ENCODE assay signal across 15 cellular contexts in the genomic region with DNA sequence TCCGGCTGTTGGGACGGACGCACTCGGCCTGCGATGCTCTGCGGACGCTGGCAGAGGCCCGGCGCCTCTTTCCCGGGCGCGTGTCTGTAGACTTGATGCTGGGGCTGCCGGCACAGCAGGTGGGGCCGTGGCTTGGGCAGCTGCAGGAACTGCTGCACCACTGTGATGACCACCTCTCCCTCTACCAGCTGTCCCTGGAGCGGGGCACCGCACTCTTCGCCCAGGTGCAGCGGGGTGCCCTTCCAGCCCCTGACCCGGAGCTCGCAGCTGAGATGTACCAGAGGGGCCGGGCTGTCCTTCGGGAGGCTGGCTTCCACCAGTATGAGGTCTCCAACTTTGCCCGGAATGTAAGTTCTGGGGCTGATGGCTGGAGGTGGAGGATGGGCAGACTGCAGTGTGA. TPM values are rescaled to one million over a fixed set of nuclear protein-coding genes. Genes with fewer than 3 reads are reported as not detected.
A peak's percentile ranks its signal among the peaks of the same experiment; 100 is the strongest.
DNase-seq lines count a peak whose midpoint lies in the region; ATAC-seq, FAIRE-seq and TF ChIP-seq lines count a peak whose summit lies in the region.
"Had no signal": no experiment of that assay in that cellular context is flagged by ENCODE, and none has a peak within 500 bp of the region (broad histone marks: within the 10 kb centered on the region; RNA-seq: fewer than 3 reads in every experiment).

No MANE protein-coding gene starts in this region.

- WGBS in HepG2 (ENCODE audit: low lambda C conversion rate), result 86% methylated on average over 20 of the region's 23 CpGs

- FAIRE-seq in HepG2 (lab: Jason Lieb, UNC), result no peak
- FAIRE-seq: bronchial epithelial cell had no signal

- peak overlapping the region; percentile 14 for H3K27ac ChIP-seq in CD4-positive, CD25-positive, alpha-beta regulatory T cell (ENCODE audit: insufficient read depth, low read length, poor library complexity, severe bottlenecking)
- H3K27ac ChIP-seq in VCaP (peak overlapping the region; percentile 75), HepG2 (ENCODE audit: extremely low read length, insufficient read depth, low read length) (no peak overlapping the region), skeletal muscle tissue (ENCODE audit: low read depth, low read length) (peak overlapping the region; percentile 77)
- H3K27ac ChIP-seq: WERI-Rb-1 had no signal

- H3K4me1 ChIP-seq in CD4-positive, CD25-positive, alpha-beta regulatory T cell (ENCODE audit: control insufficient read depth, insufficient read depth, low read length, poor library complexity, severe bottlenecking), result peaks cover 15% of the 10 kb centered on the region
- H3K4me1 ChIP-seq in HepG2 (ENCODE audit: insufficient read depth, low read length) (peaks cover 32% of the 10 kb centered on the region), skeletal muscle tissue (ENCODE audit: control insufficient read depth in 3 of 3, insufficient read depth in 3 of 3, low read length in 3 of 3) (peaks cover 27 to 38% (median 34%) of the 10 kb centered on the region in 3 donors)

- peaks cover 3% of the 10 kb centered on the region for H3K79me2 ChIP-seq in HepG2 (ENCODE audit: insufficient read depth, low read length)

- in situ Hi-C loops in HepG2 (cut with HindIII; ENCODE audit: extremely low pct_ligation_motif_present, low pct_unique_long_range_greater_than_20kb), result loop anchor here (5.0 kb wide), 2 partner anchors 145 to 215 kb away; no protein-coding TSS in a partner anchor

- peaks cover 5% of the 10 kb centered on the region for H3K27me3 Mint-ChIP-seq in CD4-positive, CD25-positive, alpha-beta regulatory T cell
- H3K27me3 Mint-ChIP-seq: naive thymus-derived CD8-positive, alpha-beta T cell had no signal

- peaks cover 10 to 28% (median 15%) of the 10 kb centered on the region in 4 donors for H3K4me1 Mint-ChIP-seq in CD4-positive, CD25-positive, alpha-beta regulatory T cell

- no peak overlapping the region for H3K4me3 ChIP-seq in CD4-positive, CD25-positive, alpha-beta regulatory T cell (ENCODE audit: low read depth, low read length)
- no peak overlapping the region for H3K4me3 ChIP-seq in HepG2 (replicated peaks in 1 of 3; ENCODE audit: insufficient read depth in 1 of 3, low read depth in 2 of 3, low read length in 3 of 3)
- no peak overlapping the region for H3K4me3 ChIP-seq in skeletal muscle tissue (ENCODE audit: low read length in 3 of 3)
- H3K4me3 ChIP-seq: MG63, SJSA1, testis had no signal

- H4K20me1 ChIP-seq in HepG2 (ENCODE audit: insufficient read depth, low read length), result peaks cover 4% of the 10 kb centered on the region; the same call in 1 of the 2 replicates

- H3K36me3 Mint-ChIP-seq in CD4-positive, CD25-positive, alpha-beta regulatory T cell, result peaks cover 23% of the 10 kb centered on the region

- no peak for TF ChIP-seq RAD21 in HepG2 (CRISPR knock-in tag; IDR thresholded peaks at IDR 0.05)

- TF ChIP-seq POLR2A in HepG2 (IDR thresholded peaks at IDR 0.05; ENCODE audit: insufficient read depth in 1 of 2, low read depth in 2 of 2, low read length in 2 of 2), result no peak

- TF ChIP-seq CTCF in VCaP (conservative IDR thresholded peaks at IDR 0.05) (no peak), HepG2 (CRISPR knock-in tag; IDR thresholded peaks at IDR 0.05) (no peak)

- BruUV-seq in HepG2 (replicated peaks; lab: Mats Ljungman, UMichigan), result no TSS peak

- peaks cover 35% of the 10 kb centered on the region for H3K36me3 ChIP-seq in CD4-positive, CD25-positive, alpha-beta regulatory T cell (ENCODE audit: control insufficient read depth, insufficient read depth, low read length)
- H3K36me3 ChIP-seq in HepG2 (replicated peaks in 1 of 2; ENCODE audit: control insufficient read depth in 1 of 2, insufficient read depth in 2 of 2, low read length in 2 of 2), result peaks cover 9 to 19% of the 10 kb centered on the region in 2 experiments; a peak in 4 of 5 replicates
- peaks cover 33 to 48% (median 36%) of the 10 kb centered on the region in 3 donors for H3K36me3 ChIP-seq in skeletal muscle tissue (ENCODE audit: control insufficient read depth in 3 of 3, insufficient read depth in 3 of 3, low read length in 3 of 3)

- H3K9me3 Mint-ChIP-seq in CD4-positive, CD25-positive, alpha-beta regulatory T cell, result no peaks in the 10 kb centered on the region
- H3K9me3 Mint-ChIP-seq: naive thymus-derived CD8-positive, alpha-beta T cell had no signal

- no peak overlapping the region for H3K4me3 Mint-ChIP-seq in CD4-positive, CD25-positive, alpha-beta regulatory T cell

- POLR2A ChIA-PET in HepG2 (lab: Yijun Ruan, JAX), result interaction anchor here (0.5 kb wide), 1 partner anchor 222 kb away, joined by 3 read pairs; no protein-coding TSS in a partner anchor

- peak overlapping the region in 1 of 3 donors; percentile 52 for H3K27ac Mint-ChIP-seq in CD4-positive, CD25-positive, alpha-beta regulatory T cell

- intact Hi-C loops in HepG2 (cut with micrococcal nuclease; ENCODE audit: unreplicated experiment), result loop anchor here (1.0 kb wide), 5 partner anchors 19 to 211 kb away; a partner anchor contains a TSS

- DNase-seq in CD4-positive, CD25-positive, alpha-beta regulatory T cell, result no peak
- no peak for DNase-seq in HepG2 (ENCODE audit: low spot score)
- DNase-seq in stimulated activated CD4-positive, alpha-beta T cell treated with anti-CD3 and anti-CD28 coated beads, Interleukin-4, amount 100 ng/mL, for 24 hours, result no peak
- DNase-seq in cortex of kidney (lab: John Stamatoyannopoulos, UW), result no peak
- DNase-seq: activated gamma-delta T cell had no signal

- TF ChIP-seq EP300 in HepG2 (IDR thresholded peaks at IDR 0.05; ENCODE audit: low read depth in 2 of 2, low read length in 2 of 2) (no peak), HepG2 (CRISPR knock-in tag; IDR thresholded peaks at IDR 0.05; ENCODE audit: borderline replicate concordance) (no peak)

- H3K4me2 ChIP-seq in HepG2 (ENCODE audit: low read depth, low read length), result no peak overlapping the region

- CTCF ChIA-PET in HepG2 (lab: Yijun Ruan, JAX; ENCODE audit: low intra/inter-chr PET ratio, low total read pairs), result interaction anchor here (1.3 to 2.8 kb wide), 5 partner anchors 19 to 146 kb away, joined by 4 to 16 read pairs (median 7); a partner anchor contains a TSS

- H2AFZ ChIP-seq in HepG2 (ENCODE audit: low read length), result no peak overlapping the region

- no peaks in the 10 kb centered on the region for H3K27me3 ChIP-seq in CD4-positive, CD25-positive, alpha-beta regulatory T cell (ENCODE audit: control insufficient read depth, insufficient read depth, low read length)
- H3K27me3 ChIP-seq in HepG2 (ENCODE audit: control insufficient read depth in 1 of 2, insufficient read depth in 2 of 2, low read length in 2 of 2) (no peaks in the 10 kb centered on the region), skeletal muscle tissue (ENCODE audit: control insufficient read depth in 3 of 3, insufficient read depth in 3 of 3, low read length in 3 of 3) (no peaks in the 10 kb centered on the region)
- H3K27me3 ChIP-seq: MG63, SJSA1, testis had no signal

- ATAC-seq in CD4-positive, CD25-positive, alpha-beta regulatory T cell (ENCODE audit: low read depth in 2 of 2), result no peak
- ATAC-seq in HepG2, result no peak
- no peak for ATAC-seq in HG03469 (IDR thresholded peaks at IDR 0.05; ENCODE audit: unreplicated experiment)
- no peak for ATAC-seq in GM18498 (IDR thresholded peaks at IDR 0.05; ENCODE audit: unreplicated experiment)
- ATAC-seq: naive thymus-derived CD8-positive, alpha-beta T cell had no signal

- no peak overlapping the region for H3K9ac ChIP-seq in HepG2 (ENCODE audit: insufficient read depth, low read depth, low read length)
- peak overlapping the region; percentile 10 to 60 (median 28) for H3K9ac ChIP-seq in skeletal muscle tissue (ENCODE audit: low read depth in 1 of 3, low read length in 3 of 3)

- no peaks in the 10 kb centered on the region for H3K9me3 ChIP-seq in CD4-positive, CD25-positive, alpha-beta regulatory T cell (ENCODE audit: control insufficient read depth in 2 of 2, low read length in 2 of 2)
- no peaks in the 10 kb centered on the region for H3K9me3 ChIP-seq in HepG2 (ENCODE audit: low read length)
- H3K9me3 ChIP-seq in skeletal muscle tissue (ENCODE audit: control insufficient read depth in 3 of 3, low read length in 3 of 3), result no peaks in the 10 kb centered on the region
- H3K9me3 ChIP-seq: MG63, SJSA1, testis had no signal

RNA-seq across cellular contexts. Expression of a gene that starts 3.5 kb away (rescaled TPM):
- total RNA-seq in CD4-positive, CD25-positive, alpha-beta regulatory T cell, result 45.3 TPM
- polyA plus RNA-seq in CD4-positive, CD25-positive, alpha-beta regulatory T cell, result 10 to 100 TPM; 43.3 to 53.4 (median 46.1) TPM
- total RNA-seq in HepG2 (2016; rRNA removed; fragmentation: Illumina TruSeq; extraction: Trizol) (16.0 and 22.7 TPM in 2 replicates), skeletal muscle tissue (12.0 TPM)
- total RNA-seq in HepG2 (2016; cell fraction: cytosol; rRNA removed; fragmentation: Illumina TruSeq; extraction: Trizol; ENCODE audit: low read depth), result 7.3 and 10.0 TPM in 2 replicates
- 16.9 and 22.5 TPM in 2 replicates for total RNA-seq in HepG2 (2016; cell fraction: insoluble cytoplasmic fraction; rRNA removed; fragmentation: Illumina TruSeq; extraction: Trizol)
- total RNA-seq in HepG2 (2016; cell fraction: membrane; rRNA removed; fragmentation: Illumina TruSeq; extraction: Trizol), result 13.4 and 14.3 TPM in 2 replicates
- 30.4 and 33.5 TPM in 2 replicates for total RNA-seq in HepG2 (2016; cell fraction: nucleus; rRNA removed; fragmentation: Illumina TruSeq; extraction: Trizol)
- 27.7 and 36.1 TPM in 2 replicates for polyA plus RNA-seq in HepG2 (2011; rRNA removed)
- polyA plus RNA-seq in HepG2 (2011; cell fraction: cytosol; rRNA removed), result 18.4 and 20.0 TPM in 2 replicates
- polyA plus RNA-seq in HepG2 (2011; cell fraction: nucleus; rRNA removed), result 105 and 113 TPM in 2 replicates
- polyA plus RNA-seq in HepG2 (2012), result 23.6 and 33.3 TPM in 2 replicates
- polyA plus RNA-seq in HepG2 (2016; cell fraction: cytosol; fragmentation: Illumina TruSeq; extraction: Trizol; ENCODE audit: low read depth), result 5.4 and 6.8 TPM in 2 replicates
- polyA plus RNA-seq in HepG2 (2016; cell fraction: insoluble cytoplasmic fraction; fragmentation: Illumina TruSeq; extraction: Trizol; ENCODE audit: low read depth), result 26.1 and 30.3 TPM in 2 replicates
- polyA plus RNA-seq in HepG2 (2016; cell fraction: membrane; fragmentation: Illumina TruSeq; extraction: Trizol; ENCODE audit: low read depth), result 12.5 and 12.8 TPM in 2 replicates
- polyA plus RNA-seq in HepG2 (2016; cell fraction: nucleus; fragmentation: Illumina TruSeq; extraction: Trizol; ENCODE audit: insufficient read depth, low read depth), result 76.0 and 77.9 TPM in 2 replicates
- 18.5 and 34.3 TPM in 2 replicates for polyA minus RNA-seq in HepG2 (2011; rRNA and poly(A)+ RNA removed; ENCODE audit: low replicate concordance)
- polyA minus RNA-seq in HepG2 (2011; cell fraction: cytosol; rRNA and poly(A)+ RNA removed), result 8.6 and 9.4 TPM in 2 replicates
- polyA minus RNA-seq in HepG2 (2011; cell fraction: nucleus; rRNA and poly(A)+ RNA removed), result 53.4 and 55.7 TPM in 2 replicates

RNA-seq across cellular contexts. Expression of a gene that starts 13.4 kb away (rescaled TPM):
- total RNA-seq in CD4-positive, CD25-positive, alpha-beta regulatory T cell, result not detected
- polyA plus RNA-seq in CD4-positive, CD25-positive, alpha-beta regulatory T cell, result not detected
- total RNA-seq in HepG2 (2016; rRNA removed; fragmentation: Illumina TruSeq; extraction: Trizol) (not detected in 2 replicates), skeletal muscle tissue (1.6 TPM)
- total RNA-seq in HepG2 (2016; cell fraction: cytosol; rRNA removed; fragmentation: Illumina TruSeq; extraction: Trizol; ENCODE audit: low read depth), result not detected in 2 replicates
- 0.09 TPM in 1 of 2 replicates, not detected in the other for total RNA-seq in HepG2 (2016; cell fraction: insoluble cytoplasmic fraction; rRNA removed; fragmentation: Illumina TruSeq; extraction: Trizol)
- total RNA-seq in HepG2 (2016; cell fraction: membrane; rRNA removed; fragmentation: Illumina TruSeq; extraction: Trizol), result not detected in 2 replicates
- not detected in 2 replicates for total RNA-seq in HepG2 (2016; cell fraction: nucleus; rRNA removed; fragmentation: Illumina TruSeq; extraction: Trizol)
- 1.4 and 2.2 TPM in 2 replicates for polyA plus RNA-seq in HepG2 (2011; rRNA removed)
- polyA plus RNA-seq in HepG2 (2011; cell fraction: cytosol; rRNA removed), result 0.56 and 1.1 TPM in 2 replicates
- polyA plus RNA-seq in HepG2 (2011; cell fraction: nucleus; rRNA removed), result 7.9 and 10.0 TPM in 2 replicates
- 4.3 and 5.0 TPM in 2 replicates for polyA plus RNA-seq in HepG2 (2012)
- polyA plus RNA-seq in HepG2 (2016; cell fraction: cytosol; fragmentation: Illumina TruSeq; extraction: Trizol; ENCODE audit: low read depth), result not detected in 2 replicates
- not detected in 2 replicates for polyA plus RNA-seq in HepG2 (2016; cell fraction: insoluble cytoplasmic fraction; fragmentation: Illumina TruSeq; extraction: Trizol; ENCODE audit: low read depth)
- polyA plus RNA-seq in HepG2 (2016; cell fraction: membrane; fragmentation: Illumina TruSeq; extraction: Trizol; ENCODE audit: low read depth), result not detected in 2 replicates
- 1.1 TPM in 1 of 2 replicates, not detected in the other for polyA plus RNA-seq in HepG2 (2016; cell fraction: nucleus; fragmentation: Illumina TruSeq; extraction: Trizol; ENCODE audit: insufficient read depth, low read depth)
- polyA minus RNA-seq in HepG2 (2011; rRNA and poly(A)+ RNA removed; ENCODE audit: low replicate concordance), result 0.07 and 1.3 TPM in 2 replicates
- not detected in 2 replicates for polyA minus RNA-seq in HepG2 (2011; cell fraction: cytosol; rRNA and poly(A)+ RNA removed)
- polyA minus RNA-seq in HepG2 (2011; cell fraction: nucleus; rRNA and poly(A)+ RNA removed), result 0.64 and 0.87 TPM in 2 replicates
- total RNA-seq: bronchial epithelial cell; naive thymus-derived CD8-positive, alpha-beta T cell; SJSA1 had no signal
- polyA plus RNA-seq: naive thymus-derived CD8-positive, alpha-beta T cell had no signal

RNA-seq across cellular contexts. Expression of a gene that starts 26.1 kb away (rescaled TPM):
- 5.7 TPM for total RNA-seq in CD4-positive, CD25-positive, alpha-beta regulatory T cell
- 1 to 10 TPM in 2 of 4 donors, under 1 TPM in 2; 0.50 to 1.6 (median 0.89) TPM for polyA plus RNA-seq in CD4-positive, CD25-positive, alpha-beta regulatory T cell
- total RNA-seq in HepG2 (2016; rRNA removed; fragmentation: Illumina TruSeq; extraction: Trizol) (0.24 and 0.36 TPM in 2 replicates), skeletal muscle tissue (under 0.01 TPM)
- total RNA-seq in HepG2 (2016; cell fraction: cytosol; rRNA removed; fragmentation: Illumina TruSeq; extraction: Trizol; ENCODE audit: low read depth), result not detected in 2 replicates
- 0.09 and 0.32 TPM in 2 replicates for total RNA-seq in HepG2 (2016; cell fraction: insoluble cytoplasmic fraction; rRNA removed; fragmentation: Illumina TruSeq; extraction: Trizol)
- 0.41 TPM in 1 of 2 replicates, not detected in the other for total RNA-seq in HepG2 (2016; cell fraction: membrane; rRNA removed; fragmentation: Illumina TruSeq; extraction: Trizol)
- total RNA-seq in HepG2 (2016; cell fraction: nucleus; rRNA removed; fragmentation: Illumina TruSeq; extraction: Trizol), result 0.47 and 1.0 TPM in 2 replicates
- 0.18 and 0.22 TPM in 2 replicates for polyA plus RNA-seq in HepG2 (2011; rRNA removed)
- polyA plus RNA-seq in HepG2 (2011; cell fraction: cytosol; rRNA removed), result 0.12 and 0.13 TPM in 2 replicates
- polyA plus RNA-seq in HepG2 (2011; cell fraction: nucleus; rRNA removed), result 0.69 and 1.0 TPM in 2 replicates
- polyA plus RNA-seq in HepG2 (2012), result 0.48 and 0.56 TPM in 2 replicates
- polyA plus RNA-seq in HepG2 (2016; cell fraction: cytosol; fragmentation: Illumina TruSeq; extraction: Trizol; ENCODE audit: low read depth), result not detected in 2 replicates
- polyA plus RNA-seq in HepG2 (2016; cell fraction: insoluble cytoplasmic fraction; fragmentation: Illumina TruSeq; extraction: Trizol; ENCODE audit: low read depth), result 0.36 and 0.41 TPM in 2 replicates
- 0.07 TPM in 1 of 2 replicates, not detected in the other for polyA plus RNA-seq in HepG2 (2016; cell fraction: membrane; fragmentation: Illumina TruSeq; extraction: Trizol; ENCODE audit: low read depth)
- 0.93 and 1.1 TPM in 2 replicates for polyA plus RNA-seq in HepG2 (2016; cell fraction: nucleus; fragmentation: Illumina TruSeq; extraction: Trizol; ENCODE audit: insufficient read depth, low read depth)
- polyA minus RNA-seq in HepG2 (2011; rRNA and poly(A)+ RNA removed; ENCODE audit: low replicate concordance), result 0.33 TPM in 1 of 2 replicates, not detected in the other
- not detected in 2 replicates for polyA minus RNA-seq in HepG2 (2011; cell fraction: cytosol; rRNA and poly(A)+ RNA removed)
- polyA minus RNA-seq in HepG2 (2011; cell fraction: nucleus; rRNA and poly(A)+ RNA removed), result 0.52 and 0.75 TPM in 2 replicates
- total RNA-seq: SJSA1 had no signal

RNA-seq across cellular contexts. Expression of a gene that starts 50.4 kb away (rescaled TPM):
- total RNA-seq in CD4-positive, CD25-positive, alpha-beta regulatory T cell, result not detected
- polyA plus RNA-seq in CD4-positive, CD25-positive, alpha-beta regulatory T cell, result not detected
- total RNA-seq in HepG2 (2016; rRNA removed; fragmentation: Illumina TruSeq; extraction: Trizol), result 0.41 and 0.95 TPM in 2 replicates
- 0.88 and 1.1 TPM in 2 replicates for total RNA-seq in HepG2 (2016; cell fraction: cytosol; rRNA removed; fragmentation: Illumina TruSeq; extraction: Trizol; ENCODE audit: low read depth)
- 0.54 and 0.71 TPM in 2 replicates for total RNA-seq in HepG2 (2016; cell fraction: insoluble cytoplasmic fraction; rRNA removed; fragmentation: Illumina TruSeq; extraction: Trizol)
- total RNA-seq in HepG2 (2016; cell fraction: membrane; rRNA removed; fragmentation: Illumina TruSeq; extraction: Trizol), result 0.90 and 1.3 TPM in 2 replicates
- 1.1 and 1.6 TPM in 2 replicates for total RNA-seq in HepG2 (2016; cell fraction: nucleus; rRNA removed; fragmentation: Illumina TruSeq; extraction: Trizol)
- polyA plus RNA-seq in HepG2 (2011; rRNA removed), result 0.05 and 0.11 TPM in 2 replicates
- polyA plus RNA-seq in HepG2 (2011; cell fraction: cytosol; rRNA removed), result 0.04 and 0.09 TPM in 2 replicates
- polyA plus RNA-seq in HepG2 (2011; cell fraction: nucleus; rRNA removed), result 0.23 and 0.35 TPM in 2 replicates
- 0.09 and 0.15 TPM in 2 replicates for polyA plus RNA-seq in HepG2 (2012)
- 0.40 and 0.55 TPM in 2 replicates for polyA plus RNA-seq in HepG2 (2016; cell fraction: cytosol; fragmentation: Illumina TruSeq; extraction: Trizol; ENCODE audit: low read depth)
- polyA plus RNA-seq in HepG2 (2016; cell fraction: insoluble cytoplasmic fraction; fragmentation: Illumina TruSeq; extraction: Trizol; ENCODE audit: low read depth), result 1.2 and 1.4 TPM in 2 replicates
- 0.73 and 0.91 TPM in 2 replicates for polyA plus RNA-seq in HepG2 (2016; cell fraction: membrane; fragmentation: Illumina TruSeq; extraction: Trizol; ENCODE audit: low read depth)
- 1.2 and 1.7 TPM in 2 replicates for polyA plus RNA-seq in HepG2 (2016; cell fraction: nucleus; fragmentation: Illumina TruSeq; extraction: Trizol; ENCODE audit: insufficient read depth, low read depth)
- 0.35 and 1.4 TPM in 2 replicates for polyA minus RNA-seq in HepG2 (2011; rRNA and poly(A)+ RNA removed; ENCODE audit: low replicate concordance)
- polyA minus RNA-seq in HepG2 (2011; cell fraction: cytosol; rRNA and poly(A)+ RNA removed), result 0.20 and 0.53 TPM in 2 replicates
- polyA minus RNA-seq in HepG2 (2011; cell fraction: nucleus; rRNA and poly(A)+ RNA removed), result 1.1 and 3.2 TPM in 2 replicates
- total RNA-seq in skeletal muscle tissue, result not detected
- total RNA-seq: naive thymus-derived CD8-positive, alpha-beta T cell had no signal
- polyA plus RNA-seq: naive thymus-derived CD8-positive, alpha-beta T cell had no signal

RNA-seq across cellular contexts. Expression of a gene that starts 56.1 kb away (rescaled TPM):
- 22.2 TPM for total RNA-seq in CD4-positive, CD25-positive, alpha-beta regulatory T cell
- polyA plus RNA-seq in CD4-positive, CD25-positive, alpha-beta regulatory T cell, result 1 to 10 TPM; 2.7 to 5.5 (median 3.4) TPM
- total RNA-seq in HepG2 (2016; rRNA removed; fragmentation: Illumina TruSeq; extraction: Trizol), result 32.0 and 87.3 TPM in 2 replicates
- total RNA-seq in HepG2 (2016; cell fraction: cytosol; rRNA removed; fragmentation: Illumina TruSeq; extraction: Trizol; ENCODE audit: low read depth), result 20.7 and 23.9 TPM in 2 replicates
- 26.9 and 94.3 TPM in 2 replicates for total RNA-seq in HepG2 (2016; cell fraction: insoluble cytoplasmic fraction; rRNA removed; fragmentation: Illumina TruSeq; extraction: Trizol)
- 19.8 and 21.0 TPM in 2 replicates for total RNA-seq in HepG2 (2016; cell fraction: membrane; rRNA removed; fragmentation: Illumina TruSeq; extraction: Trizol)
- total RNA-seq in HepG2 (2016; cell fraction: nucleus; rRNA removed; fragmentation: Illumina TruSeq; extraction: Trizol), result 90.8 and 95.0 TPM in 2 replicates
- 109 and 117 TPM in 2 replicates for polyA plus RNA-seq in HepG2 (2011; rRNA removed)
- polyA plus RNA-seq in HepG2 (2011; cell fraction: cytosol; rRNA removed), result 68.6 and 80.4 TPM in 2 replicates
- 334 and 438 TPM in 2 replicates for polyA plus RNA-seq in HepG2 (2011; cell fraction: nucleus; rRNA removed)
- polyA plus RNA-seq in HepG2 (2012), result 79.7 and 97.7 TPM in 2 replicates
- 8.6 and 9.0 TPM in 2 replicates for polyA plus RNA-seq in HepG2 (2016; cell fraction: cytosol; fragmentation: Illumina TruSeq; extraction: Trizol; ENCODE audit: low read depth)
- polyA plus RNA-seq in HepG2 (2016; cell fraction: insoluble cytoplasmic fraction; fragmentation: Illumina TruSeq; extraction: Trizol; ENCODE audit: low read depth), result 26.3 and 30.3 TPM in 2 replicates
- polyA plus RNA-seq in HepG2 (2016; cell fraction: membrane; fragmentation: Illumina TruSeq; extraction: Trizol; ENCODE audit: low read depth), result 13.4 and 14.3 TPM in 2 replicates
- polyA plus RNA-seq in HepG2 (2016; cell fraction: nucleus; fragmentation: Illumina TruSeq; extraction: Trizol; ENCODE audit: insufficient read depth, low read depth), result 198 and 222 TPM in 2 replicates
- 87.1 and 260 TPM in 2 replicates for polyA minus RNA-seq in HepG2 (2011; rRNA and poly(A)+ RNA removed; ENCODE audit: low replicate concordance)
- 32.1 and 36.7 TPM in 2 replicates for polyA minus RNA-seq in HepG2 (2011; cell fraction: cytosol; rRNA and poly(A)+ RNA removed)
- 111 and 114 TPM in 2 replicates for polyA minus RNA-seq in HepG2 (2011; cell fraction: nucleus; rRNA and poly(A)+ RNA removed)
- 51.1 TPM for total RNA-seq in skeletal muscle tissue
